Comparison of ENCODE assay signal across 18 cellular contexts in genomic region chr2:10475811-10476660, GRCh38. TPM values are rescaled to one million over a fixed set of nuclear protein-coding genes. Genes with fewer than 3 reads are reported as not detected.
DNase-seq lines count a peak whose midpoint lies in the region; ATAC-seq and TF ChIP-seq lines count a peak whose summit lies in the region.
"Had no signal": no experiment of that assay in that cellular context is flagged by ENCODE, and none has a peak within 500 bp of the region (broad histone marks: within the 10 kb centered on the region; RNA-seq: fewer than 3 reads in every experiment).

No MANE protein-coding gene starts in this region.

- H3K27ac Mint-ChIP-seq in endodermal cell = no peak overlapping the region
- peak overlapping the region; percentile 76 for H3K27ac Mint-ChIP-seq in neural progenitor cell
- H3K27ac Mint-ChIP-seq in naive thymus-derived CD8-positive, alpha-beta T cell = no peak overlapping the region

- H3K9me3 ChIP-seq in endodermal cell (ENCODE audit: control insufficient read depth, low read length) (no peaks in the 10 kb centered on the region), neural progenitor cell (ENCODE audit: low read depth) (no peaks in the 10 kb centered on the region), upper lobe of right lung (no peaks in the 10 kb centered on the region), MG63 (no peaks in the 10 kb centered on the region)

- 91 to 93% methylated on average over 16 to 22 of the region's 22 CpGs for WGBS in endodermal cell (ENCODE audit: insufficient coverage in 1 of 2, insufficient read length in 1 of 2), 2 experiments

- intact Hi-C loops in upper lobe of right lung (cut with DNase I) = no loop called here

- H3K4me3 Mint-ChIP-seq in endodermal cell (no peak overlapping the region), neural progenitor cell (no peak overlapping the region)
- no peak overlapping the region for H3K4me3 Mint-ChIP-seq in naive thymus-derived CD8-positive, alpha-beta T cell
- H3K4me3 Mint-ChIP-seq: CD4-positive, alpha-beta memory T cell had no signal

- H3K9ac ChIP-seq in endodermal cell (ENCODE audit: extremely low read depth, low read length, poor library complexity, severe bottlenecking) = no peak overlapping the region
- no peak overlapping the region for H3K9ac ChIP-seq in neural progenitor cell
- H3K9ac ChIP-seq: GM23248 had no signal

- H3K4me3 ChIP-seq in endodermal cell (ENCODE audit: low read length) (no peak overlapping the region), neural progenitor cell (no peak overlapping the region), upper lobe of right lung (no peak overlapping the region), MG63 (no peak overlapping the region)
- H3K4me3 ChIP-seq: GM23248 had no signal

- H3K4me2 ChIP-seq in neural progenitor cell = no peak overlapping the region

- H3K36me3 Mint-ChIP-seq in endodermal cell (ENCODE audit: low read depth) = no peaks in the 10 kb centered on the region
- no peaks in the 10 kb centered on the region for H3K36me3 Mint-ChIP-seq in neural progenitor cell
- H3K36me3 Mint-ChIP-seq in naive thymus-derived CD8-positive, alpha-beta T cell = no peaks in the 10 kb centered on the region
- H3K36me3 Mint-ChIP-seq: CD4-positive, alpha-beta memory T cell had no signal

- TF ChIP-seq CTCF in endodermal cell (conservative IDR thresholded peaks at IDR 0.05) = no peak
- no peak for TF ChIP-seq CTCF in neural progenitor cell (IDR thresholded peaks at IDR 0.05)
- no peak for TF ChIP-seq CTCF in upper lobe of right lung (IDR thresholded peaks at IDR 0.05)

- H3K27ac ChIP-seq in endodermal cell (ENCODE audit: low read depth, low read length) (no peak overlapping the region), neural progenitor cell (no peak overlapping the region), upper lobe of right lung (no peak overlapping the region)
- H3K27ac ChIP-seq: GM23248, HL-60 had no signal

- no peaks in the 10 kb centered on the region for H3F3A ChIP-seq in neural progenitor cell (ENCODE audit: low read depth)

- H3K4me1 Mint-ChIP-seq in endodermal cell = peaks cover 38% of the 10 kb centered on the region
- H3K4me1 Mint-ChIP-seq in neural progenitor cell = peaks cover 36% of the 10 kb centered on the region
- H3K4me1 Mint-ChIP-seq in naive thymus-derived CD8-positive, alpha-beta T cell = peaks cover 0 to 33% (median 14%) of the 10 kb centered on the region in 4 donors

- H3K36me3 ChIP-seq in endodermal cell (ENCODE audit: control insufficient read depth, insufficient read depth, low read length) = no peaks in the 10 kb centered on the region
- no peaks in the 10 kb centered on the region for H3K36me3 ChIP-seq in neural progenitor cell
- no peaks in the 10 kb centered on the region for H3K36me3 ChIP-seq in upper lobe of right lung
- no peaks in the 10 kb centered on the region for H3K36me3 ChIP-seq in MG63

- H3K27me3 ChIP-seq in endodermal cell (ENCODE audit: control insufficient read depth, insufficient read depth, low read length, poor library complexity, severe bottlenecking) (no peaks in the 10 kb centered on the region), neural progenitor cell (no peaks in the 10 kb centered on the region), upper lobe of right lung (no peaks in the 10 kb centered on the region), MG63 (no peaks in the 10 kb centered on the region)

- H3K27me3 Mint-ChIP-seq in endodermal cell (ENCODE audit: insufficient read depth) = peaks cover 60% of the 10 kb centered on the region
- H3K27me3 Mint-ChIP-seq in neural progenitor cell (ENCODE audit: insufficient read depth, low read depth) = peaks cover 2% of the 10 kb centered on the region
- H3K27me3 Mint-ChIP-seq in naive thymus-derived CD8-positive, alpha-beta T cell = no peaks in the 10 kb centered on the region
- H3K27me3 Mint-ChIP-seq: CD4-positive, alpha-beta memory T cell had no signal

- DNase-seq in NCI-H524 treated with DMSO at 0.1 percent for 48 hours (lab: John Stamatoyannopoulos, UW) (peak; percentile 40), endodermal cell (peak; percentile 40), neural progenitor cell (ENCODE audit: low spot score) (peak; percentile 45), upper lobe of right lung (peak; percentile 39), MG63 (no peak), T-helper 9 cell (no peak)
- DNase-seq in naive thymus-derived CD8-positive, alpha-beta T cell = no peak
- DNase-seq: CD4-positive, alpha-beta memory T cell; DMS79; GM23248; MV-4-11; NCI-H1417; NCI-H187 treated with DMSO at 0.1 percent for 48 hours; NCI-H2171; NCI-H446; NCI-H748 treated with DMSO at 0.1 percent for 48 hours had no signal

- POLR2A ChIA-PET in naive thymus-derived CD8-positive, alpha-beta T cell (lab: Charles Lee) = no interaction called here

- H3K9me3 Mint-ChIP-seq in endodermal cell (no peaks in the 10 kb centered on the region), neural progenitor cell (no peaks in the 10 kb centered on the region)
- no peaks in the 10 kb centered on the region for H3K9me3 Mint-ChIP-seq in naive thymus-derived CD8-positive, alpha-beta T cell
- H3K9me3 Mint-ChIP-seq: CD4-positive, alpha-beta memory T cell had no signal

- ATAC-seq in upper lobe of right lung = no peak
- no peak for ATAC-seq in naive thymus-derived CD8-positive, alpha-beta T cell
- ATAC-seq: HCT116 had no signal

- H2AFZ ChIP-seq in neural progenitor cell (replicated peaks) = no peak overlapping the region
- H2AFZ ChIP-seq: GM23248 had no signal

- H3K79me2 ChIP-seq in neural progenitor cell (ENCODE audit: low read depth) = no peaks in the 10 kb centered on the region

- H3K4me1 ChIP-seq in endodermal cell (ENCODE audit: control insufficient read depth, insufficient read depth, low read length) (peaks cover 25% of the 10 kb centered on the region), neural progenitor cell (peaks cover 14% of the 10 kb centered on the region), upper lobe of right lung (no peaks in the 10 kb centered on the region)

- no peaks in the 10 kb centered on the region for H4K20me1 ChIP-seq in neural progenitor cell (ENCODE audit: low read depth)

RNA-seq across cellular contexts. Expression of gene ODC1, which starts 27.9 kb away (rescaled TPM):
- 100 to 1,000 TPM; 108 to 152 TPM for total RNA-seq in endodermal cell
- polyA plus RNA-seq in endodermal cell (2013, experiment 1 of 2) = 336 TPM
- 282 TPM for polyA plus RNA-seq in endodermal cell (2013, experiment 2 of 2)
- total RNA-seq in neural progenitor cell (ENCODE audit: low replicate concordance) = 348 and 437 TPM in 2 replicates
- total RNA-seq in upper lobe of right lung = 50.9 TPM
- total RNA-seq in MG63 (2014; rRNA removed; shearing (Covaris generic); ENCODE audit: low replicate concordance) = 471 and 646 TPM in 2 replicates
- 10 to 100 TPM; 49.2 to 57.1 TPM for total RNA-seq in naive thymus-derived CD8-positive, alpha-beta T cell
- 10 to 100 TPM; 44.5 to 70.7 (median 60.9) TPM for polyA plus RNA-seq in naive thymus-derived CD8-positive, alpha-beta T cell

Comparison
In these comparisons a context has a peak if more than half of its experiments do, and no peak if none do; other contexts are left out.
1. DNase-seq: peak in NCI-H524 treated with DMSO at 0.1 percent for 48 hours (single experiment), endodermal cell (single experiment), neural progenitor cell (single experiment) and upper lobe of right lung (single experiment); none in MG63 (single experiment), naive thymus-derived CD8-positive, alpha-beta T cell (0 of 10) and T-helper 9 cell (single experiment).